Comparison of ENCODE assay signal across 9 cellular contexts in the genomic region with DNA sequence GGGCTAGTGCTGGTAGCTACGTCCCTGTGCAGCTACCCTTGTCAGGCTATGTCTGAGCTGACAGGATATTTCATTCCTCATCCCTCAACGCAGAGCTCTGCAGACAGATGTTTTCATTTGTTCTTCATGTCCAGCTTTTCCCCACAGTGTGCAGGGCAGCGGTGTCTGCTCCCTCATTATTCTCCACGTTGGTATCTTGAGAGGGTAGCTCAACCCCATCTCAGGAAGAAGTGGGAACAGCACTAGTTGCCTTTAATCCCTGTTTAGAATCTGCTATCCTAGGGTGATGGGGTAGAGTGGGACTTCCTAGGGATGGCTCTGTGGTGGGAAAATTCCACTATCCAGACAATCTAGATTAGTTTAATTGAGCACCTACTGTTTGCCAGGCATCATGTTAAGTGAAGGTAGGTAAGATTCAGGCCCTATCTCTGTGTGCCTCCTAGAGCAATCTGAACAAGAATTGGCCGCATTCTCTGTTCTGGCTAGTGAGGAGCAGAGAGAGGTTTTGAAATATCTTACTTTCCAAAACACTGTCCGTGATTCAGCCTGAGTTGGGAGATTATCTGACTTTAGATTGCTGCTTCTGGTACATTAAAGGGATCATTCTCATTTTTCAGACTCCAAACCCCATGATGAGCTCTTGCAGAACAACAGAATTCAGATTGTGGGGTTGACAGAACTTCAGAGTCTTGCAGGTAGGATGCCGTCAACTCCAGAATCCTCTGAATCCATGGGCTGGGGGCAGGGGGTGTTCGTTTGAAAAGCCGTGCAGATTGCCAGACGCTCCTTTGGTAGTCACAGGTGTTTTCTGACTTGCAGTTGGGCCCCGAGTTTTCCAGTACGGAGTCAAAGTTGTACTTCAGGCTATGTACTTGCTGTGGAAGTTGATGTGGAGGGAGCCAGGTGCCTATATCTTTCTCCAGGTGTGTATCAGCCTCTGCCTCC. TPM values are rescaled to one million over a fixed set of nuclear protein-coding genes. Genes with fewer than 3 reads are reported as not detected.
A peak's percentile ranks its signal among the peaks of the same experiment; 100 is the strongest.
DNase-seq lines count a peak whose midpoint lies in the region; ATAC-seq and TF ChIP-seq lines count a peak whose summit lies in the region.
"Had no signal": no experiment of that assay in that cellular context is flagged by ENCODE, and none has a peak within 500 bp of the region (broad histone marks: within the 10 kb centered on the region; RNA-seq: fewer than 3 reads in every experiment).

No MANE protein-coding gene starts in this region.

- H3K36me3 Mint-ChIP-seq in activated B cell treated with CpG ODN at 0.5 μM for 24 hours (ENCODE audit: low read depth), result peaks cover 33% of the 10 kb centered on the region

- CTCF ChIA-PET in activated B cell treated with CpG ODN at 0.5 μM for 24 hours (lab: Charles Lee), result interaction anchor here (0.7 to 3.0 kb wide), 2 partner anchors 16 to 19 kb away, joined by 3 to 10 read pairs; no protein-coding TSS in a partner anchor

- ATAC-seq in GM21723 (IDR thresholded peaks at IDR 0.05; ENCODE audit: unreplicated experiment) (peak; percentile 11), activated B cell treated with CpG ODN at 0.5 μM for 24 hours (ENCODE audit: low read depth) (no peak), HG03196 (IDR thresholded peaks at IDR 0.05; ENCODE audit: unreplicated experiment) (no peak)

- DNase-seq in activated B cell treated with CpG ODN at 0.5 μM for 24 hours (no peak), hepatocyte (ENCODE audit: low spot score) (no peak), spleen (peak; percentile 43), DMS114 treated with DMSO at 0.1 percent for 48 hours (lab: John Stamatoyannopoulos, UW; ENCODE audit: unreplicated experiment) (no peak), retina (no peak), erythroblast (lab: John Stamatoyannopoulos, UW) (no peak)

- H3K27me3 ChIP-seq in hepatocyte, result no peaks in the 10 kb centered on the region
- no peaks in the 10 kb centered on the region for H3K27me3 ChIP-seq in spleen (replicated peaks in 1 of 7)

- peak overlapping the region; percentile 96 for H3K4me3 Mint-ChIP-seq in activated B cell treated with CpG ODN at 0.5 μM for 24 hours

- H3K4me1 Mint-ChIP-seq in activated B cell treated with CpG ODN at 0.5 μM for 24 hours, result peaks cover 25% of the 10 kb centered on the region

- WGBS in hepatocyte (ENCODE audit: low lambda C conversion rate, missing lambda C conversion rate), result 62% methylated on average over 12 of the region's 12 CpGs
- 66 to 71% (median 67%) methylated on average over 12 of the region's 12 CpGs for WGBS in spleen, 5 donors

- H3K4me1 ChIP-seq in hepatocyte (ENCODE audit: insufficient read depth) (peaks cover 7% of the 10 kb centered on the region), spleen (peaks cover 11 to 38% (median 19%) of the 10 kb centered on the region in 6 donors)

- no peaks in the 10 kb centered on the region for H3K27me3 Mint-ChIP-seq in activated B cell treated with CpG ODN at 0.5 μM for 24 hours

- H3K27ac ChIP-seq in hepatocyte (peak overlapping the region; percentile 86), spleen (peak overlapping the region; percentile 76 to 92 (median 85))

- no peak for TF ChIP-seq POLR2A in spleen (IDR thresholded peaks at IDR 0.05)
- no peak for TF ChIP-seq POLR2A in erythroblast (IDR thresholded peaks at IDR 0.05; ENCODE audit: low read length)

- H3K9me3 Mint-ChIP-seq in activated B cell treated with CpG ODN at 0.5 μM for 24 hours, result no peaks in the 10 kb centered on the region

- H3K9me3 ChIP-seq in hepatocyte (ENCODE audit: low read depth) (no peaks in the 10 kb centered on the region), spleen (no peaks in the 10 kb centered on the region)

- H3K4me3 ChIP-seq in hepatocyte, result peak overlapping the region; percentile 83
- peak overlapping the region; percentile 75 to 89 (median 85) for H3K4me3 ChIP-seq in spleen

- no peaks in the 10 kb centered on the region for H4K20me1 ChIP-seq in hepatocyte (ENCODE audit: insufficient read depth, poor library complexity, severe bottlenecking)

- POLR2A ChIA-PET in activated B cell treated with CpG ODN at 0.5 μM for 24 hours (lab: Charles Lee), result interaction anchor here (1.2 to 2.0 kb wide), 4 partner anchors 26 to 721 kb away, joined by 3 to 19 read pairs (median 6); a partner anchor contains a TSS

- peak overlapping the region; percentile 94 for H3K27ac Mint-ChIP-seq in activated B cell treated with CpG ODN at 0.5 μM for 24 hours

- peak overlapping the region; percentile 89 for H2AFZ ChIP-seq in hepatocyte

- TF ChIP-seq CTCF in activated B cell treated with CpG ODN at 0.5 μM for 24 hours (IDR thresholded peaks at IDR 0.05), result no peak
- TF ChIP-seq CTCF in hepatocyte (IDR thresholded peaks at IDR 0.05; ENCODE audit: poor library complexity), result no peak
- TF ChIP-seq CTCF in spleen (IDR thresholded peaks at IDR 0.05 in 8 of 11, conservative IDR thresholded peaks at IDR 0.05 in 3 of 11), result no peak

- H3K36me3 ChIP-seq in hepatocyte (replicated peaks; ENCODE audit: insufficient read depth, low read depth), result no peaks in the 10 kb centered on the region
- peaks cover 0 to 46% (median 29%) of the 10 kb centered on the region in 6 donors for H3K36me3 ChIP-seq in spleen

- H3K79me2 ChIP-seq in hepatocyte, result peaks cover 28% of the 10 kb centered on the region

- intact Hi-C loops in activated B cell treated with CpG ODN at 0.5 μM for 24 hours (cut with micrococcal nuclease), result loop anchor here (1.0 to 5.0 kb wide), 2 partner anchors 25 to 225 kb away; a partner anchor contains a TSS
- intact Hi-C loops in spleen (cut with DNase I; ENCODE audit: low total_unique reads), result no loop called here

- peak overlapping the region; percentile 85 for H3K4me2 ChIP-seq in hepatocyte

- H3K9me2 ChIP-seq in hepatocyte (replicated peaks; ENCODE audit: insufficient read depth), result no peaks in the 10 kb centered on the region

RNA-seq across cellular contexts. Expression of a gene that starts 1.0 kb away (rescaled TPM):
- total RNA-seq in activated B cell treated with CpG ODN at 0.5 μM for 24 hours (25.8 and 28.2 TPM in 2 replicates), hepatocyte (37.9 and 63.6 TPM in 2 replicates), spleen (10 to 100 TPM; 18.4 to 46.2 (median 24.8) TPM)
- polyA plus RNA-seq in hepatocyte (45.5 and 51.9 TPM in 2 replicates), spleen (10 to 100 TPM; 13.0 to 18.6 (median 17.0) TPM)

RNA-seq across cellular contexts. Expression of a gene that starts 6.8 kb away (rescaled TPM):
- not detected in 2 replicates for total RNA-seq in activated B cell treated with CpG ODN at 0.5 μM for 24 hours
- total RNA-seq in hepatocyte, result 1.1 and 4.5 TPM in 2 replicates
- 2.0 and 3.8 TPM in 2 replicates for polyA plus RNA-seq in hepatocyte
- 1 to 10 TPM in 4 of 7 donors, under 1 TPM in 2, not detected in 1; 0.34 to 2.5 (median 1.5) TPM for total RNA-seq in spleen
- polyA plus RNA-seq in spleen, result 1 to 10 TPM; 1.7 to 5.7 (median 4.0) TPM
- total RNA-seq: T-helper 2 cell treated with Interferon-gamma antibody and Interleukin-4, amounts not matched to agents 100 ng/mL and 5 ng/mL, for 36 hours had no signal

RNA-seq across cellular contexts. Expression of a gene that starts 25.0 kb away (rescaled TPM):
- total RNA-seq in activated B cell treated with CpG ODN at 0.5 μM for 24 hours (14.9 and 15.3 TPM in 2 replicates), hepatocyte (5.8 and 16.5 TPM in 2 replicates), spleen (10 to 100 TPM in 1 of 7 donors, 1 to 10 TPM in 6; 5.8 to 11.7 (median 7.6) TPM)
- polyA plus RNA-seq in hepatocyte (16.1 and 16.7 TPM in 2 replicates), spleen (1 to 10 TPM; 4.5 to 7.8 (median 6.7) TPM)

RNA-seq across cellular contexts. Expression of a gene that starts 38.9 kb away (rescaled TPM):
- 23.8 and 24.2 TPM in 2 replicates for total RNA-seq in activated B cell treated with CpG ODN at 0.5 μM for 24 hours
- total RNA-seq in hepatocyte, result 30.5 and 32.2 TPM in 2 replicates
- 33.7 and 35.7 TPM in 2 replicates for polyA plus RNA-seq in hepatocyte
- 10 to 100 TPM; 16.2 to 41.8 (median 25.4) TPM for total RNA-seq in spleen
- polyA plus RNA-seq in spleen, result 10 to 100 TPM; 11.8 to 17.7 (median 14.8) TPM
